In genomic region chr17:41580244-41580575, GRCh38 we compare ENCODE assay signal across 16 cellular contexts. TPM values are rescaled to one million over a fixed set of nuclear protein-coding genes. Genes with fewer than 3 reads are reported as not detected.
"Had no signal": no experiment of that assay in that cellular context is flagged by ENCODE, and none has a peak within 500 bp of the region (broad histone marks: within the 10 kb centered on the region; RNA-seq: fewer than 3 reads in every experiment).

No MANE protein-coding gene starts in this region.

- H3K4me3 ChIP-seq: esophagus muscularis mucosa, right lobe of liver, spleen, stomach had no signal

- H3K4me3 Mint-ChIP-seq: activated naive CD8-positive, alpha-beta T cell treated with anti-CD3 and anti-CD28 coated beads, Interleukin-2, amount 10 ng/mL, durations not matched to agents 7 days and 5 days; activated T-helper 1 cell treated with anti-CD3 and anti-CD28 coated beads, Interleukin-12 subunit alpha, Interleukin-12 subunit beta, Interleukin-2, Interleukin-4 antibody, amounts not matched to agents 30 ng/mL and 10 ng/mL and 1 ng/mL, durations not matched to agents 14 hours and 24 hours and 36 hours; effector memory CD8-positive, alpha-beta T cell had no signal

- H3K9me3 Mint-ChIP-seq: activated naive CD8-positive, alpha-beta T cell treated with anti-CD3 and anti-CD28 coated beads, Interleukin-2, amount 10 ng/mL, durations not matched to agents 7 days and 5 days; activated T-helper 1 cell treated with anti-CD3 and anti-CD28 coated beads, Interleukin-12 subunit alpha, Interleukin-12 subunit beta, Interleukin-2, Interleukin-4 antibody, amounts not matched to agents 30 ng/mL and 10 ng/mL and 1 ng/mL, durations not matched to agents 14 hours and 24 hours and 36 hours; effector memory CD8-positive, alpha-beta T cell had no signal

- H3K27me3 ChIP-seq: brain microvascular endothelial cell, right lobe of liver had no signal

- H3K36me3 Mint-ChIP-seq: activated naive CD8-positive, alpha-beta T cell treated with anti-CD3 and anti-CD28 coated beads, Interleukin-2, amount 10 ng/mL, durations not matched to agents 7 days and 5 days had no signal

- DNase-seq: cerebellar nuclear complex, T1000 had no signal

- FAIRE-seq: urothelium cell line had no signal

- H3K36me3 ChIP-seq: brain microvascular endothelial cell, esophagus muscularis mucosa, right lobe of liver, spleen, stomach had no signal

- H3K9me3 ChIP-seq: esophagus muscularis mucosa, right lobe of liver, spleen, stomach had no signal

- H3K4me1 ChIP-seq: esophagus muscularis mucosa, right lobe of liver, stomach had no signal

- H3K27ac Mint-ChIP-seq: activated naive CD8-positive, alpha-beta T cell treated with anti-CD3 and anti-CD28 coated beads, Interleukin-2, amount 10 ng/mL, durations not matched to agents 7 days and 5 days; activated T-helper 1 cell treated with anti-CD3 and anti-CD28 coated beads, Interleukin-12 subunit alpha, Interleukin-12 subunit beta, Interleukin-2, Interleukin-4 antibody, amounts not matched to agents 30 ng/mL and 10 ng/mL and 1 ng/mL, durations not matched to agents 14 hours and 24 hours and 36 hours; effector memory CD8-positive, alpha-beta T cell had no signal

- H3K27ac ChIP-seq: brain microvascular endothelial cell, esophagus muscularis mucosa, right lobe of liver, spleen, stomach had no signal

RNA-seq across cellular contexts. Expression of gene KRT14, which starts 6.5 kb away (rescaled TPM):
- total RNA-seq: activated CD8-positive, alpha-beta memory T cell treated with anti-CD3 and anti-CD28 coated beads for 36 hours; activated naive CD8-positive, alpha-beta T cell treated with anti-CD3 and anti-CD28 coated beads, Interleukin-2, amount 10 ng/mL, durations not matched to agents 7 days and 5 days; activated T-helper 1 cell treated with anti-CD3 and anti-CD28 coated beads, Interleukin-12 subunit alpha, Interleukin-12 subunit beta, Interleukin-2, Interleukin-4 antibody, amounts not matched to agents 30 ng/mL and 10 ng/mL and 1 ng/mL, durations not matched to agents 14 hours and 24 hours and 36 hours; fibroblast of villous mesenchyme; osteocyte had no signal
- polyA plus RNA-seq: neural cell had no signal

RNA-seq across cellular contexts. Expression of gene KRT9, which starts 8.4 kb away (rescaled TPM):
- total RNA-seq: activated CD8-positive, alpha-beta memory T cell treated with anti-CD3 and anti-CD28 coated beads for 36 hours; activated naive CD8-positive, alpha-beta T cell treated with anti-CD3 and anti-CD28 coated beads, Interleukin-2, amount 10 ng/mL, durations not matched to agents 7 days and 5 days; activated T-helper 1 cell treated with anti-CD3 and anti-CD28 coated beads, Interleukin-12 subunit alpha, Interleukin-12 subunit beta, Interleukin-2, Interleukin-4 antibody, amounts not matched to agents 30 ng/mL and 10 ng/mL and 1 ng/mL, durations not matched to agents 14 hours and 24 hours and 36 hours; esophagus muscularis mucosa; fibroblast of villous mesenchyme; pulmonary artery endothelial cell; right lobe of liver; spleen; stomach had no signal
- polyA plus RNA-seq: neural cell, spleen, stomach had no signal

RNA-seq across cellular contexts. Expression of gene KRT16, which starts 32.4 kb away (rescaled TPM):
- total RNA-seq: activated CD8-positive, alpha-beta memory T cell treated with anti-CD3 and anti-CD28 coated beads for 36 hours; activated naive CD8-positive, alpha-beta T cell treated with anti-CD3 and anti-CD28 coated beads, Interleukin-2, amount 10 ng/mL, durations not matched to agents 7 days and 5 days; activated T-helper 1 cell treated with anti-CD3 and anti-CD28 coated beads, Interleukin-12 subunit alpha, Interleukin-12 subunit beta, Interleukin-2, Interleukin-4 antibody, amounts not matched to agents 30 ng/mL and 10 ng/mL and 1 ng/mL, durations not matched to agents 14 hours and 24 hours and 36 hours; fibroblast of villous mesenchyme; right lobe of liver; spleen had no signal
- polyA plus RNA-seq: neural cell had no signal

RNA-seq across cellular contexts. Expression of gene KRT17, which starts 44.2 kb away (rescaled TPM):
- total RNA-seq: activated naive CD8-positive, alpha-beta T cell treated with anti-CD3 and anti-CD28 coated beads, Interleukin-2, amount 10 ng/mL, durations not matched to agents 7 days and 5 days; activated T-helper 1 cell treated with anti-CD3 and anti-CD28 coated beads, Interleukin-12 subunit alpha, Interleukin-12 subunit beta, Interleukin-2, Interleukin-4 antibody, amounts not matched to agents 30 ng/mL and 10 ng/mL and 1 ng/mL, durations not matched to agents 14 hours and 24 hours and 36 hours; right lobe of liver had no signal
- polyA plus RNA-seq: neural cell had no signal

RNA-seq across cellular contexts. Expression of gene KRT19, which starts 52.1 kb away (rescaled TPM):
- total RNA-seq: activated CD8-positive, alpha-beta memory T cell treated with anti-CD3 and anti-CD28 coated beads for 36 hours; activated naive CD8-positive, alpha-beta T cell treated with anti-CD3 and anti-CD28 coated beads, Interleukin-2, amount 10 ng/mL, durations not matched to agents 7 days and 5 days; activated T-helper 1 cell treated with anti-CD3 and anti-CD28 coated beads, Interleukin-12 subunit alpha, Interleukin-12 subunit beta, Interleukin-2, Interleukin-4 antibody, amounts not matched to agents 30 ng/mL and 10 ng/mL and 1 ng/mL, durations not matched to agents 14 hours and 24 hours and 36 hours had no signal
